ENCODE assay signal across 8 cellular contexts in the genomic region with DNA sequence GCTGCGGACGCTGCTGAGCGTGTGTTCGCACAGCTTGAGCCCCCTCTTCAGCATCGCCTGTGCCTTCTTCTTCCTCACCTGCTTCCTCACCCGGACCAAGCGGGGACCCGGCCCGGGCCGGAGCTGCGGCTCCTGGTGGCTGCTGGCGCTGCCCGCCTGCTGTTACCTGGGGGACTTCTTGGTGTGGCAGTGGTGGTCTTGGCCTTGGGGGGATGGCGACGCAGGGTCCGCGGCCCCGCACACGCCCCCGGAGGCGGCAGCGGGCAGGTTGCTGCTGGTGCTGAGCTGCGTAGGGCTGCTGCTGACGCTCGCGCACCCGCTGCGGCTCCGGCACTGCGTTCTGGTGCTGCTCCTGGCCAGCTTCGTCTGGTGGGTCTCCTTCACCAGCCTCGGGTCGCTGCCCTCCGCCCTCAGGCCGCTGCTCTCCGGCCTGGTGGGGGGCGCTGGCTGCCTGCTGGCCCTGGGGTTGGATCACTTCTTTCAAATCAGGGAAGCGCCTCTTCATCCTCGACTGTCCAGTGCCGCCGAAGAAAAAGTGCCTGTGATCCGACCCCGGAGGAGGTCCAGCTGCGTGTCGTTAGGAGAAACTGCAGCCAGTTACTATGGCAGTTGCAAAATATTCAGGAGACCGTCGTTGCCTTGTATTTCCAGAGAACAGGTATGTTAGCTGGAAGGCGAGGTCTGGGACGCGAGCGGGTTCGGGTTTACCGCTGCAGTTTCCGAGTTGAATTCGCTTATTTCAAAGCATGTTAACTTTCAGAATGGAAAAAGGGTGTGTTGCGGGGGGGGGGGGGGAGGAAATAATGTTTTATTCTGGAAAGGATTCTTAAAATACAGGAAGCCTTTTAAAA. TPM values are rescaled to one million over a fixed set of nuclear protein-coding genes. Genes with fewer than 3 reads are reported as not detected.
DNase-seq lines count a peak whose midpoint lies in the region; ATAC-seq, FAIRE-seq and TF ChIP-seq lines count a peak whose summit lies in the region.

No MANE protein-coding gene starts in this region.

- H3K4me1 ChIP-seq in H1 (replicated peaks in 1 of 4; ENCODE audit: control insufficient read depth in 3 of 4, insufficient read depth in 4 of 4, low read length in 3 of 4) = peaks cover 0 to 3% (median 0%) of the 10 kb centered on the region in 4 experiments; a peak in 2 of 7 replicates
- H3K4me1 ChIP-seq in muscle layer of colon (ENCODE audit: insufficient read depth, low read length) = peaks cover 35% of the 10 kb centered on the region
- peaks cover 21% of the 10 kb centered on the region for H3K4me1 ChIP-seq in suprapubic skin

- H2AK5ac ChIP-seq in H1 (ENCODE audit: low read depth, low read length) = no peak overlapping the region

- H3K4me3 ChIP-seq in H1 (ENCODE audit: extremely low read depth in 1 of 4, insufficient read depth in 2 of 4, low read depth in 3 of 4, low read length in 4 of 4) = peak overlapping the region; percentile 74 to 89 (median 76)
- H3K4me3 ChIP-seq in muscle layer of colon (ENCODE audit: low read depth in 1 of 2, low read length in 2 of 2) = peak overlapping the region; percentile 84 to 88
- H3K4me3 ChIP-seq in suprapubic skin = peak overlapping the region; percentile 70

- H3K27ac Mint-ChIP-seq in activated CD8-positive, alpha-beta T cell treated with anti-CD3 and anti-CD28 coated beads for 36 hours = peak overlapping the region; percentile 89

- FAIRE-seq in H1 (lab: Jason Lieb, UNC) = no peak

- H3K14ac ChIP-seq in H1 (ENCODE audit: insufficient read length) = no peak overlapping the region

- peak overlapping the region; percentile 81; the same call in 1 of the 2 replicates for H2BK15ac ChIP-seq in H1 (ENCODE audit: low read length)

- H3K56ac ChIP-seq in H1 (replicated peaks; ENCODE audit: insufficient read length, low read depth, low read length) = no peak overlapping the region

- H3K9me3 Mint-ChIP-seq in activated CD8-positive, alpha-beta T cell treated with anti-CD3 and anti-CD28 coated beads for 36 hours = no peaks in the 10 kb centered on the region

- H3K4ac ChIP-seq in H1 (replicated peaks; ENCODE audit: insufficient read length, low read depth, low read length) = peak overlapping the region; percentile 58

- 1% methylated on average over 51 of the region's 56 CpGs; no CpG with 5 or more reads in 1 of the 2 experiments for WGBS in H1 (ENCODE audit: extremely low coverage in 1 of 2, insufficient coverage in 1 of 2, insufficient read length in 1 of 2, insufficient replicate concordance in 2 of 2, low coverage in 1 of 2, low lambda C conversion rate in 2 of 2, missing lambda C conversion rate in 1 of 2), 2 experiments
- 2% methylated on average over 39 of the region's 56 CpGs for WGBS in suprapubic skin

- H3K36me3 ChIP-seq in H1 (ENCODE audit: control insufficient read depth in 2 of 4, insufficient read depth in 4 of 4, low read length in 3 of 4) (no peaks in the 10 kb centered on the region), muscle layer of colon (ENCODE audit: insufficient read depth, low read length) (no peaks in the 10 kb centered on the region), suprapubic skin (no peaks in the 10 kb centered on the region)

- ATAC-seq in GM18502 (IDR thresholded peaks at IDR 0.05; ENCODE audit: poor library complexity, unreplicated experiment) (peak; percentile 39), HG02588 (IDR thresholded peaks at IDR 0.05; ENCODE audit: unreplicated experiment) (peak; percentile 37)
- ATAC-seq in activated CD8-positive, alpha-beta T cell treated with anti-CD3 and anti-CD28 coated beads for 36 hours = peak; percentile 28

- H3K23me2 ChIP-seq in H1 (ENCODE audit: low read depth, low read length) = peaks cover 14% of the 10 kb centered on the region; the same call in 1 of the 2 replicates

- CTCF ChIA-PET in activated CD8-positive, alpha-beta T cell treated with anti-CD3 and anti-CD28 coated beads for 36 hours (lab: Charles Lee) = interaction anchor here (0.8 to 5.1 kb wide), 16 partner anchors 9 to 262 kb away, joined by 3 to 55 read pairs (median 5); a partner anchor contains a TSS
- CTCF ChIA-PET in H1 (lab: Charles Lee; ENCODE audit: partially characterized antibody) = interaction anchor here (0.5 to 1.9 kb wide), 16 partner anchors 9 to 572 kb away, joined by 3 to 8 read pairs (median 4); a partner anchor contains a TSS

- no peaks in the 10 kb centered on the region for H3K27me3 Mint-ChIP-seq in activated CD8-positive, alpha-beta T cell treated with anti-CD3 and anti-CD28 coated beads for 36 hours

- POLR2A ChIA-PET in activated CD8-positive, alpha-beta T cell treated with anti-CD3 and anti-CD28 coated beads for 36 hours (lab: Charles Lee) = interaction anchor here (0.7 to 3.7 kb wide), 35 partner anchors 8 to 383 kb away, joined by 3 to 64 read pairs (median 4); a partner anchor contains a TSS
- POLR2A ChIA-PET in H1 (lab: Charles Lee; ENCODE audit: partially characterized antibody) = interaction anchor here (0.6 to 2.0 kb wide), 19 partner anchors 10 to 262 kb away, joined by 3 to 10 read pairs (median 4); a partner anchor contains a TSS

- TF ChIP-seq EP300 in H1 (IDR thresholded peaks at IDR 0.05; ENCODE audit: borderline replicate concordance in 1 of 2, low read depth in 2 of 2, low read length in 2 of 2) (no peak), suprapubic skin (IDR thresholded peaks at IDR 0.05) (no peak)

- H4K91ac ChIP-seq in H1 (replicated peaks; ENCODE audit: insufficient read length, low read length) = peak overlapping the region; percentile 81

- H3K9ac ChIP-seq in H1 (replicated peaks in 1 of 4; ENCODE audit: extremely low read depth in 1 of 4, low read depth in 3 of 4, low read length in 3 of 4) (peak overlapping the region; percentile 63 to 85 (median 81)), muscle layer of colon (ENCODE audit: low read length) (peak overlapping the region; percentile 29)

- peak overlapping the region; percentile 29 for H4K5ac ChIP-seq in H1 (ENCODE audit: insufficient read length, low read depth, low read length)

- H2BK20ac ChIP-seq in H1 (ENCODE audit: low read length) = no peak overlapping the region

- H3K4me1 Mint-ChIP-seq in activated CD8-positive, alpha-beta T cell treated with anti-CD3 and anti-CD28 coated beads for 36 hours (ENCODE audit: low read depth) = peaks cover 46% of the 10 kb centered on the region

- TF ChIP-seq POLR2A in H1 (IDR thresholded peaks at IDR 0.05; ENCODE audit: control extremely low read depth in 1 of 2, low read depth in 2 of 2, low read length in 2 of 2) (peak in 1 of 2 experiments; percentile 9; a peak in 1 of 3 replicates), suprapubic skin (IDR thresholded peaks at IDR 0.05) (no peak)

- H3K27me3 ChIP-seq in H1 (replicated peaks in 1 of 4; ENCODE audit: control insufficient read depth in 3 of 4, extremely low read depth in 1 of 4, insufficient read depth in 3 of 4, low read length in 3 of 4) (peaks cover 2 to 30% (median 19%) of the 10 kb centered on the region in 4 experiments), muscle layer of colon (ENCODE audit: control insufficient read depth in 1 of 2, insufficient read depth in 2 of 2, low read length in 2 of 2) (no peaks in the 10 kb centered on the region), suprapubic skin (peaks cover 34% of the 10 kb centered on the region)

- no peaks in the 10 kb centered on the region for H3K79me1 ChIP-seq in H1 (ENCODE audit: low read depth, low read length)

- peaks cover 6 to 7% of the 10 kb centered on the region in 2 experiments for H4K20me1 ChIP-seq in H1 (replicated peaks in 1 of 2; ENCODE audit: control insufficient read depth in 1 of 2, insufficient read depth in 2 of 2, low read length in 2 of 2)

- no peak; a peak in 1 of 4 replicates for TF ChIP-seq RAD21 in H1 (IDR thresholded peaks at IDR 0.05 in 1 of 2, conservative IDR thresholded peaks at IDR 0.05 in 1 of 2; ENCODE audit: low read depth in 2 of 2, low read length in 2 of 2)

- H3K23ac ChIP-seq in H1 (ENCODE audit: insufficient read length) = no peak overlapping the region

- H2BK5ac ChIP-seq in H1 (ENCODE audit: low read depth, low read length) = peak overlapping the region; percentile 68; the same call in 1 of the 2 replicates

- peak overlapping the region; percentile 93 for H4K8ac ChIP-seq in H1 (ENCODE audit: extremely low read depth, insufficient read depth, low read length)

- peak overlapping the region; percentile 83 for H3K18ac ChIP-seq in H1 (ENCODE audit: extremely low read depth, low read length)

- DNase-seq in NCI-H146 (lab: John Stamatoyannopoulos, UW) (peak; percentile 58), H1 (ENCODE audit: low read depth in 1 of 2, low spot score in 2 of 2) (peak in 1 of 2 experiments; percentile 71), suprapubic skin (ENCODE audit: low spot score in 2 of 2) (no peak), hepatic stellate cell (ENCODE audit: low spot score) (no peak)
- peak; percentile 60 for DNase-seq in activated CD8-positive, alpha-beta T cell treated with anti-CD3 and anti-CD28 coated beads for 36 hours

- peak overlapping the region; percentile 30; the same call in 1 of the 2 replicates for H2AFZ ChIP-seq in H1 (ENCODE audit: low read length)

- H3K9me3 ChIP-seq in H1 (ENCODE audit: insufficient read depth in 2 of 2, low read depth in 1 of 2, low read length in 1 of 2) = no peaks in the 10 kb centered on the region
- H3K9me3 ChIP-seq in muscle layer of colon (ENCODE audit: low read length) = no peaks in the 10 kb centered on the region
- no peaks in the 10 kb centered on the region for H3K9me3 ChIP-seq in suprapubic skin

- peak overlapping the region; percentile 45; the same call in 1 of the 2 replicates for H2BK12ac ChIP-seq in H1 (ENCODE audit: low read depth, low read length)

- H3K4me3 Mint-ChIP-seq in activated CD8-positive, alpha-beta T cell treated with anti-CD3 and anti-CD28 coated beads for 36 hours = peak overlapping the region; percentile 79

- no peak for TF ChIP-seq CTCF in activated CD8-positive, alpha-beta T cell treated with anti-CD3 and anti-CD28 coated beads for 36 hours (IDR thresholded peaks at IDR 0.05)
- TF ChIP-seq CTCF in H1 (IDR thresholded peaks at IDR 0.05; ENCODE audit: control extremely low read depth in 1 of 3, insufficient read depth in 1 of 3, low read depth in 1 of 3, low read length in 3 of 3) (no peak), suprapubic skin (IDR thresholded peaks at IDR 0.05) (no peak)

- H3K27ac ChIP-seq in H1 (ENCODE audit: low read depth, low read length) (no peak overlapping the region), muscle layer of colon (ENCODE audit: low read depth, low read length) (peak overlapping the region; percentile 94), suprapubic skin (no peak overlapping the region)

- peaks cover 0 to 6% of the 10 kb centered on the region in 2 experiments; a peak in 2 of 4 replicates for H3K79me2 ChIP-seq in H1 (ENCODE audit: control insufficient read depth in 1 of 2, insufficient read depth in 2 of 2, low read length in 2 of 2)

- intact Hi-C loops in activated CD8-positive, alpha-beta T cell treated with anti-CD3 and anti-CD28 coated beads for 36 hours (cut with micrococcal nuclease) = loop anchor here (5.0 kb wide), 2 partner anchors 107 to 263 kb away; no protein-coding TSS in a partner anchor

- peaks cover 62% of the 10 kb centered on the region for H3K36me3 Mint-ChIP-seq in activated CD8-positive, alpha-beta T cell treated with anti-CD3 and anti-CD28 coated beads for 36 hours (ENCODE audit: low read depth)

- peak overlapping the region; percentile 79 to 88 for H3K4me2 ChIP-seq in H1 (ENCODE audit: insufficient read depth in 1 of 2, low read depth in 2 of 2, low read length in 2 of 2)

- H2BK120ac ChIP-seq in H1 (replicated peaks; ENCODE audit: low read depth, low read length) = no peak overlapping the region

RNA-seq across cellular contexts. Expression of a gene that starts 1.0 kb away (rescaled TPM):
- total RNA-seq in activated CD8-positive, alpha-beta T cell treated with anti-CD3 and anti-CD28 coated beads for 36 hours = 10 to 100 TPM; 42.3 to 43.1 TPM
- total RNA-seq in H1 (2021; fragmentation: NEBNext Ultra II Directional; extraction: Animal tissue kit (Norgen Biotek cat#: 25700)) = 9.9 and 10.9 TPM in 2 replicates
- polyA plus RNA-seq in H1 (2011; rRNA removed) = 2.5 and 2.7 TPM in 2 replicates
- 2.9 TPM for polyA plus RNA-seq in H1 (2011; cell fraction: cytosol; rRNA removed)
- 6.1 TPM for polyA plus RNA-seq in H1 (2011; cell fraction: nucleus; rRNA removed)
- 3.1 to 5.3 TPM (median 3.6 TPM) in 4 replicates for polyA plus RNA-seq in H1 (2012, experiment 1 of 2)
- 0.34 TPM for polyA plus RNA-seq in H1 (2012, experiment 2 of 2)
- 9.4 TPM for polyA plus RNA-seq in H1 (2013, experiment 1 of 2)
- 9.4 TPM for polyA plus RNA-seq in H1 (2013, experiment 2 of 2)
- polyA minus RNA-seq in H1 (2011; rRNA and poly(A)+ RNA removed) = 13.7 and 15.9 TPM in 2 replicates
- polyA minus RNA-seq in H1 (2011; cell fraction: cytosol; rRNA and poly(A)+ RNA removed) = 7.3 TPM
- 37.3 TPM for polyA minus RNA-seq in H1 (2011; cell fraction: nucleus; rRNA and poly(A)+ RNA removed)
- total RNA-seq in suprapubic skin = 1 to 10 TPM; 1.9 to 6.8 (median 2.7) TPM

Comparison
In these comparisons a context has a peak if more than half of its experiments do, and no peak if none do; other contexts are left out.
1. DNase-seq: peak in NCI-H146 (single experiment) and activated CD8-positive, alpha-beta T cell treated with anti-CD3 and anti-CD28 coated beads for 36 hours (single experiment); none in suprapubic skin (0 of 2) and hepatic stellate cell (single experiment).
2. Peak in every context shown above with its lines, with median percentiles within 50 percentile points of each other: ATAC-seq and H3K4me3 ChIP-seq.